14 cellular contexts compared by ENCODE assay signal in the genomic region with DNA sequence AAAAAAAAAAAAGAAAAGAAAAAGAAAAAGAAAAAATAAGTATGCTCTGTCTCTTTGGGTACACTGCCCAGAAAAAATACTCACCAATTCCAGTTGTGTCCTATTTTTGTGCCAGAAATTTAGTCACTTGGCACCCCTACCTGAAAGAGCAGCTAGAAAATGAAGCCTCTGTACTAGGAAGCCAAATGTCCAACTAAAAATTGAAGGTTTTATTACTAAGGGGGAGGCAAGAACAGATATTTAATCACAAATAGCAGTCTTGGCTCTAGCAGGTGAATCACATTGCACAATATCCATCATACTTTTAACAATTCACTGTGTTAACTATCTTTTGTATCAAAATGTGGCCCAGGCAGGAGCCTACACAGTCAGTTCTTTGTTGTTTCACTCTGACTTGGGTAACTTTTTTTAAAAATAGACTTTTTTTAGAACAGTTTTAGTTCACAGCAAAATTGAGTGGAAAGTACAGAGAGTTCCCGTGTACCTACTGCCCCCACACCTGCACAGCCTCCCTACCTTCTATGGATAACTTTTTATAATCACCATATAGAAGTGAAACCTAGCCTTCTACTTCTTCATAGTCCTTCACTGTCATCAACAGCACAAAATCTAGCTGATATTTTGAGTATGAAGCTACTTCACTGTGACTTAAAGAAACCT.
DNase-seq lines count a peak whose midpoint lies in the region; ATAC-seq and TF ChIP-seq lines count a peak whose summit lies in the region.
"Had no signal": no experiment of that assay in that cellular context is flagged by ENCODE, and none has a peak within 500 bp of the region (broad histone marks: within the 10 kb centered on the region; RNA-seq: fewer than 3 reads in every experiment).

No MANE protein-coding gene starts in this region.

- no peaks in the 10 kb centered on the region for H3K27me3 ChIP-seq in OCI-LY3 (ENCODE audit: low read depth, low read length)
- no peaks in the 10 kb centered on the region for H3K27me3 ChIP-seq in SJCRH30
- H3K27me3 ChIP-seq: BLaER1 had no signal

- H3K4me2 ChIP-seq in OCI-LY3 (ENCODE audit: low read length) = no peak overlapping the region; the same call in 1 of the 2 replicates
- H3K4me2 ChIP-seq: BLaER1 had no signal

- H3K79me2 ChIP-seq in OCI-LY3 (ENCODE audit: low read length) = no peaks in the 10 kb centered on the region

- peak; percentile 39 for ATAC-seq in GM21717 (IDR thresholded peaks at IDR 0.05; ENCODE audit: unreplicated experiment)
- ATAC-seq in mucosa of descending colon = peak; percentile 56
- ATAC-seq in HG03520 (IDR thresholded peaks at IDR 0.05; ENCODE audit: unreplicated experiment) = no peak
- ATAC-seq: left colon had no signal

- H2AFZ ChIP-seq in OCI-LY3 (ENCODE audit: low read depth, low read length) = 0 out of 2 replicates have a peak overlapping the region, but pooled peaks have one; percentile 14

- in situ Hi-C loops in GM13976 (cut with MboI; ENCODE audit: low sequenced_read_pairs, unreplicated experiment) = no loop called here

- H3K27ac ChIP-seq in OCI-LY3 (ENCODE audit: low read length) = peak overlapping the region; percentile 78
- H3K27ac ChIP-seq in SJCRH30 = no peak overlapping the region
- H3K27ac ChIP-seq: BLaER1 had no signal

- DNase-seq in GM13976 (ENCODE audit: low spot score) (peak; percentile 52), mucosa of descending colon (no peak), SJCRH30 (no peak), posterior vena cava (ENCODE audit: low spot score) (no peak)
- no peak for DNase-seq in activated CD4-positive, CD25-positive, alpha-beta regulatory T cell treated with anti-CD3 and anti-CD28 coated beads, Interleukin-2, amount 50 U/mL, for 72 hours
- DNase-seq: activated gamma-delta T cell treated with Interleukin-2 at 50 U/mL for 16 hours, dermis blood vessel endothelial cell, DMS153, left colon, NCI-H1105 had no signal

- H3K36me3 ChIP-seq in OCI-LY3 (replicated peaks; ENCODE audit: low read depth, low read length) (peaks cover 46% of the 10 kb centered on the region), mucosa of descending colon (ENCODE audit: low read depth) (no peaks in the 10 kb centered on the region), SJCRH30 (no peaks in the 10 kb centered on the region)
- H3K36me3 ChIP-seq: BLaER1 had no signal

- H3K4me1 ChIP-seq in OCI-LY3 (ENCODE audit: low read length) (peaks cover 27% of the 10 kb centered on the region), mucosa of descending colon (ENCODE audit: low read depth) (peaks cover 4% of the 10 kb centered on the region), SJCRH30 (peaks cover 16% of the 10 kb centered on the region)

- no peak overlapping the region for H3K9ac ChIP-seq in OCI-LY3 (ENCODE audit: low read length)
- H3K9ac ChIP-seq: BLaER1 had no signal

- intact Hi-C loops in mucosa of descending colon (cut with DNase I, micrococcal nuclease) = no loop called here
- intact Hi-C loops in posterior vena cava (cut with DNase I) = no loop called here

- TF ChIP-seq CTCF in GM13976 (IDR thresholded peaks at IDR 0.05; ENCODE audit: borderline replicate concordance, control extremely low read depth, extremely low read depth, insufficient read depth, missing control alignments) = no peak
- TF ChIP-seq CTCF in OCI-LY3 (IDR thresholded peaks at IDR 0.05; ENCODE audit: low read depth, low read length) = no peak
- TF ChIP-seq CTCF in mucosa of descending colon (IDR thresholded peaks at IDR 0.05) = no peak

- no peaks in the 10 kb centered on the region for H4K20me1 ChIP-seq in OCI-LY3 (ENCODE audit: insufficient read depth, low read length)
- H4K20me1 ChIP-seq: BLaER1 had no signal

- H3K9me3 ChIP-seq in OCI-LY3 (ENCODE audit: insufficient read depth, low read length) (peaks cover 45% of the 10 kb centered on the region), mucosa of descending colon (no peaks in the 10 kb centered on the region), SJCRH30 (replicated peaks) (0 out of 2 replicates have a peak, but pooled peaks cover 2% of the 10 kb centered on the region)

- H3K4me3 ChIP-seq in OCI-LY3 (ENCODE audit: low read length) (no peak overlapping the region), mucosa of descending colon (no peak overlapping the region), SJCRH30 (no peak overlapping the region)
- H3K4me3 ChIP-seq: BLaER1 had no signal
